Comparison of ENCODE assay signal across 1 cellular context in the genomic region with DNA sequence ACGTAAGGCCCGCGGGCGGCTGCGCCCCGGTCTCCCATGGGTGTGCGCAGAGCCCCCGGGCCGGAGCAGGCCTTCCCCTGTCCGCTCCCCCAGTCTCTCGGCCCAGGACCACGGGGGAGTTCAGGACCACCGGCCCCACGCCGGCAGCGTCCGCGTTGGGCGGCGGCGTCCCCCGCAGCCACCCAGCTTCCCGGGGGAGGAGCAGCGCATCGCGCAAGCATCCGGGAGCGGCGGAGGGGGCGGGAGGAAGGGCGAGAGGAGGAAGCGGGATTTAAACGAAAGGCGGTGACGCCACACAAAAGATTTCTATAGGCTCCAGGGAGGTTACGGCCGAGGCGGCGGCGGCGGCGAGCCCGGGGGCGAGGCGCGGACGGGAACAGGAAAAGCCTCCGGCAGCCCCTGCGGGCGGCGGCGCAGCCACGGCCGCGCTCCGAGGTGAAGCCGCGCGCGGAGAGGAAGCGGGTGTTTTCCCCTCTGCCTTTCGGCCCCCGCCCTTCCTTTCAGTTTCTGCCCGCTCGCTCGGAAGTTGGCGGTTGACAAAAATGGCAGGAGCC.
A peak's percentile ranks its signal among the peaks of the same experiment; 100 is the strongest.
TF ChIP-seq lines count a peak whose summit lies in the region.

A gene (plus strand): TSS at position 298 of the 554 bp plus-strand sequence. CDS start 1,349 bp downstream, outside the sequence.

TF ChIP-seq in HepG2, 621 proteins besides CTCF, POLR2A, EP300 and RAD21 (continued from another document and continues in another):
- TF ChIP-seq, protein P1, sequence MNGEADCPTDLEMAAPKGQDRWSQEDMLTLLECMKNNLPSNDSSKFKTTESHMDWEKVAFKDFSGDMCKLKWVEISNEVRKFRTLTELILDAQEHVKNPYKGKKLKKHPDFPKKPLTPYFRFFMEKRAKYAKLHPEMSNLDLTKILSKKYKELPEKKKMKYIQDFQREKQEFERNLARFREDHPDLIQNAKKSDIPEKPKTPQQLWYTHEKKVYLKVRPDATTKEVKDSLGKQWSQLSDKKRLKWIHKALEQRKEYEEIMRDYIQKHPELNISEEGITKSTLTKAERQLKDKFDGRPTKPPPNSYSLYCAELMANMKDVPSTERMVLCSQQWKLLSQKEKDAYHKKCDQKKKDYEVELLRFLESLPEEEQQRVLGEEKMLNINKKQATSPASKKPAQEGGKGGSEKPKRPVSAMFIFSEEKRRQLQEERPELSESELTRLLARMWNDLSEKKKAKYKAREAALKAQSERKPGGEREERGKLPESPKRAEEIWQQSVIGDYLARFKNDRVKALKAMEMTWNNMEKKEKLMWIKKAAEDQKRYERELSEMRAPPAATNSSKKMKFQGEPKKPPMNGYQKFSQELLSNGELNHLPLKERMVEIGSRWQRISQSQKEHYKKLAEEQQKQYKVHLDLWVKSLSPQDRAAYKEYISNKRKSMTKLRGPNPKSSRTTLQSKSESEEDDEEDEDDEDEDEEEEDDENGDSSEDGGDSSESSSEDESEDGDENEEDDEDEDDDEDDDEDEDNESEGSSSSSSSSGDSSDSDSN (CRISPR knock-in tag; IDR thresholded peaks at IDR 0.05), result no peak; the same call in none of the 2 replicates
- TF ChIP-seq, protein P2, sequence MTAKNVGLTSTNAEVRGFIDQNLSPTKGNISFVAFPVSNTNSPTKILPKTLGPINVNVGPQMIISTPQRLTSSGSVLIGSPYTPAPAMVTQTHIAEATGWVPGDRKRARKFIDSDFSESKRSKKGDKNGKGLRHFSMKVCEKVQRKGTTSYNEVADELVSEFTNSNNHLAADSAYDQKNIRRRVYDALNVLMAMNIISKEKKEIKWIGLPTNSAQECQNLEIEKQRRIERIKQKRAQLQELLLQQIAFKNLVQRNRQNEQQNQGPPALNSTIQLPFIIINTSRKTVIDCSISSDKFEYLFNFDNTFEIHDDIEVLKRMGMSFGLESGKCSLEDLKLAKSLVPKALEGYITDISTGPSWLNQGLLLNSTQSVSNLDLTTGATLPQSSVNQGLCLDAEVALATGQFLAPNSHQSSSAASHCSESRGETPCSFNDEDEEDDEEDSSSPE (CRISPR knock-in tag; IDR thresholded peaks at IDR 0.05), result peak; percentile 85
- TF ChIP-seq ARNT2 (CRISPR knock-in tag; IDR thresholded peaks at IDR 0.05; ENCODE audit: low read depth), result peak; percentile 52
- no peak for TF ChIP-seq ZNF230 (CRISPR knock-in tag; IDR thresholded peaks at IDR 0.05)
- TF ChIP-seq, protein P3, sequence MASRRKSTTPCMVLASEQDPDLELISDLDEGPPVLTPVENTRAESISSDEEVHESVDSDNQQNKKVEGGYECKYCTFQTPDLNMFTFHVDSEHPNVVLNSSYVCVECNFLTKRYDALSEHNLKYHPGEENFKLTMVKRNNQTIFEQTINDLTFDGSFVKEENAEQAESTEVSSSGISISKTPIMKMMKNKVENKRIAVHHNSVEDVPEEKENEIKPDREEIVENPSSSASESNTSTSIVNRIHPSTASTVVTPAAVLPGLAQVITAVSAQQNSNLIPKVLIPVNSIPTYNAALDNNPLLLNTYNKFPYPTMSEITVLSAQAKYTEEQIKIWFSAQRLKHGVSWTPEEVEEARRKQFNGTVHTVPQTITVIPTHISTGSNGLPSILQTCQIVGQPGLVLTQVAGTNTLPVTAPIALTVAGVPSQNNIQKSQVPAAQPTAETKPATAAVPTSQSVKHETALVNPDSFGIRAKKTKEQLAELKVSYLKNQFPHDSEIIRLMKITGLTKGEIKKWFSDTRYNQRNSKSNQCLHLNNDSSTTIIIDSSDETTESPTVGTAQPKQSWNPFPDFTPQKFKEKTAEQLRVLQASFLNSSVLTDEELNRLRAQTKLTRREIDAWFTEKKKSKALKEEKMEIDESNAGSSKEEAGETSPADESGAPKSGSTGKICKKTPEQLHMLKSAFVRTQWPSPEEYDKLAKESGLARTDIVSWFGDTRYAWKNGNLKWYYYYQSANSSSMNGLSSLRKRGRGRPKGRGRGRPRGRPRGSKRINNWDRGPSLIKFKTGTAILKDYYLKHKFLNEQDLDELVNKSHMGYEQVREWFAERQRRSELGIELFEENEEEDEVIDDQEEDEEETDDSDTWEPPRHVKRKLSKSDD (CRISPR knock-in tag; IDR thresholded peaks at IDR 0.05; ENCODE audit: low read depth), result no peak
- TF ChIP-seq ZNF136 (CRISPR knock-in tag; IDR thresholded peaks at IDR 0.05; ENCODE audit: low read depth), result 0 out of 2 replicates have a peak, but pooled peaks have one; percentile 58
- TF ChIP-seq, protein P4, sequence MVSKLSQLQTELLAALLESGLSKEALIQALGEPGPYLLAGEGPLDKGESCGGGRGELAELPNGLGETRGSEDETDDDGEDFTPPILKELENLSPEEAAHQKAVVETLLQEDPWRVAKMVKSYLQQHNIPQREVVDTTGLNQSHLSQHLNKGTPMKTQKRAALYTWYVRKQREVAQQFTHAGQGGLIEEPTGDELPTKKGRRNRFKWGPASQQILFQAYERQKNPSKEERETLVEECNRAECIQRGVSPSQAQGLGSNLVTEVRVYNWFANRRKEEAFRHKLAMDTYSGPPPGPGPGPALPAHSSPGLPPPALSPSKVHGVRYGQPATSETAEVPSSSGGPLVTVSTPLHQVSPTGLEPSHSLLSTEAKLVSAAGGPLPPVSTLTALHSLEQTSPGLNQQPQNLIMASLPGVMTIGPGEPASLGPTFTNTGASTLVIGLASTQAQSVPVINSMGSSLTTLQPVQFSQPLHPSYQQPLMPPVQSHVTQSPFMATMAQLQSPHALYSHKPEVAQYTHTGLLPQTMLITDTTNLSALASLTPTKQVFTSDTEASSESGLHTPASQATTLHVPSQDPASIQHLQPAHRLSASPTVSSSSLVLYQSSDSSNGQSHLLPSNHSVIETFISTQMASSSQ (IDR thresholded peaks at IDR 0.05; ENCODE audit: low read depth), result no peak
- TF ChIP-seq, protein P4 (CRISPR knock-in tag; IDR thresholded peaks at IDR 0.05; ENCODE audit: borderline replicate concordance), result no peak
- TF ChIP-seq ZNF557 (CRISPR knock-in tag; IDR thresholded peaks at IDR 0.05), result no peak
- TF ChIP-seq MTF1 (CRISPR knock-in tag; IDR thresholded peaks at IDR 0.05), result no peak
- peak; percentile 68; the same call in 1 of the 2 replicates for TF ChIP-seq IRX3 (CRISPR knock-in tag; IDR thresholded peaks at IDR 0.05; ENCODE audit: borderline replicate concordance, low read depth)
- TF ChIP-seq MTF2 (CRISPR knock-in tag; IDR thresholded peaks at IDR 0.05; ENCODE audit: borderline replicate concordance), result no peak
- TF ChIP-seq, protein P5, sequence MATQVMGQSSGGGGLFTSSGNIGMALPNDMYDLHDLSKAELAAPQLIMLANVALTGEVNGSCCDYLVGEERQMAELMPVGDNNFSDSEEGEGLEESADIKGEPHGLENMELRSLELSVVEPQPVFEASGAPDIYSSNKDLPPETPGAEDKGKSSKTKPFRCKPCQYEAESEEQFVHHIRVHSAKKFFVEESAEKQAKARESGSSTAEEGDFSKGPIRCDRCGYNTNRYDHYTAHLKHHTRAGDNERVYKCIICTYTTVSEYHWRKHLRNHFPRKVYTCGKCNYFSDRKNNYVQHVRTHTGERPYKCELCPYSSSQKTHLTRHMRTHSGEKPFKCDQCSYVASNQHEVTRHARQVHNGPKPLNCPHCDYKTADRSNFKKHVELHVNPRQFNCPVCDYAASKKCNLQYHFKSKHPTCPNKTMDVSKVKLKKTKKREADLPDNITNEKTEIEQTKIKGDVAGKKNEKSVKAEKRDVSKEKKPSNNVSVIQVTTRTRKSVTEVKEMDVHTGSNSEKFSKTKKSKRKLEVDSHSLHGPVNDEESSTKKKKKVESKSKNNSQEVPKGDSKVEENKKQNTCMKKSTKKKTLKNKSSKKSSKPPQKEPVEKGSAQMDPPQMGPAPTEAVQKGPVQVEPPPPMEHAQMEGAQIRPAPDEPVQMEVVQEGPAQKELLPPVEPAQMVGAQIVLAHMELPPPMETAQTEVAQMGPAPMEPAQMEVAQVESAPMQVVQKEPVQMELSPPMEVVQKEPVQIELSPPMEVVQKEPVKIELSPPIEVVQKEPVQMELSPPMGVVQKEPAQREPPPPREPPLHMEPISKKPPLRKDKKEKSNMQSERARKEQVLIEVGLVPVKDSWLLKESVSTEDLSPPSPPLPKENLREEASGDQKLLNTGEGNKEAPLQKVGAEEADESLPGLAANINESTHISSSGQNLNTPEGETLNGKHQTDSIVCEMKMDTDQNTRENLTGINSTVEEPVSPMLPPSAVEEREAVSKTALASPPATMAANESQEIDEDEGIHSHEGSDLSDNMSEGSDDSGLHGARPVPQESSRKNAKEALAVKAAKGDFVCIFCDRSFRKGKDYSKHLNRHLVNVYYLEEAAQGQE (IDR thresholded peaks at IDR 0.05; ENCODE audit: borderline replicate concordance in 1 of 2, low read depth in 1 of 2, low read length in 2 of 2), result no peak
- TF ChIP-seq, protein P6, sequence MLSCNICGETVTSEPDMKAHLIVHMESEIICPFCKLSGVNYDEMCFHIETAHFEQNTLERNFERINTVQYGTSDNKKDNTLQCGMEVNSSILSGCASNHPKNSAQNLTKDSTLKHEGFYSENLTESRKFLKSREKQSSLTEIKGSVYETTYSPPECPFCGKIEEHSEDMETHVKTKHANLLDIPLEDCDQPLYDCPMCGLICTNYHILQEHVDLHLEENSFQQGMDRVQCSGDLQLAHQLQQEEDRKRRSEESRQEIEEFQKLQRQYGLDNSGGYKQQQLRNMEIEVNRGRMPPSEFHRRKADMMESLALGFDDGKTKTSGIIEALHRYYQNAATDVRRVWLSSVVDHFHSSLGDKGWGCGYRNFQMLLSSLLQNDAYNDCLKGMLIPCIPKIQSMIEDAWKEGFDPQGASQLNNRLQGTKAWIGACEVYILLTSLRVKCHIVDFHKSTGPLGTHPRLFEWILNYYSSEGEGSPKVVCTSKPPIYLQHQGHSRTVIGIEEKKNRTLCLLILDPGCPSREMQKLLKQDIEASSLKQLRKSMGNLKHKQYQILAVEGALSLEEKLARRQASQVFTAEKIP (CRISPR knock-in tag; IDR thresholded peaks at IDR 0.05; ENCODE audit: borderline replicate concordance), result no peak
- no peak for TF ChIP-seq ZNF253 (CRISPR knock-in tag; IDR thresholded peaks at IDR 0.05; ENCODE audit: borderline replicate concordance)
- TF ChIP-seq ZNF251 (CRISPR knock-in tag; IDR thresholded peaks at IDR 0.05), result no peak
- TF ChIP-seq MIXL1 (CRISPR knock-in tag; IDR thresholded peaks at IDR 0.05), result no peak
- TF ChIP-seq, protein P7, sequence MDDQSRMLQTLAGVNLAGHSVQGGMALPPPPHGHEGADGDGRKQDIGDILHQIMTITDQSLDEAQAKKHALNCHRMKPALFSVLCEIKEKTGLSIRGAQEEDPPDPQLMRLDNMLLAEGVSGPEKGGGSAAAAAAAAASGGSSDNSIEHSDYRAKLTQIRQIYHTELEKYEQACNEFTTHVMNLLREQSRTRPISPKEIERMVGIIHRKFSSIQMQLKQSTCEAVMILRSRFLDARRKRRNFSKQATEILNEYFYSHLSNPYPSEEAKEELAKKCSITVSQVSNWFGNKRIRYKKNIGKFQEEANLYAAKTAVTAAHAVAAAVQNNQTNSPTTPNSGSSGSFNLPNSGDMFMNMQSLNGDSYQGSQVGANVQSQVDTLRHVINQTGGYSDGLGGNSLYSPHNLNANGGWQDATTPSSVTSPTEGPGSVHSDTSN (CRISPR knock-in tag; IDR thresholded peaks at IDR 0.05; ENCODE audit: borderline replicate concordance), result no peak
- TF ChIP-seq NR2F2 (IDR thresholded peaks at IDR 0.05; ENCODE audit: borderline replicate concordance, low read depth), result no peak
- TF ChIP-seq, protein P8, sequence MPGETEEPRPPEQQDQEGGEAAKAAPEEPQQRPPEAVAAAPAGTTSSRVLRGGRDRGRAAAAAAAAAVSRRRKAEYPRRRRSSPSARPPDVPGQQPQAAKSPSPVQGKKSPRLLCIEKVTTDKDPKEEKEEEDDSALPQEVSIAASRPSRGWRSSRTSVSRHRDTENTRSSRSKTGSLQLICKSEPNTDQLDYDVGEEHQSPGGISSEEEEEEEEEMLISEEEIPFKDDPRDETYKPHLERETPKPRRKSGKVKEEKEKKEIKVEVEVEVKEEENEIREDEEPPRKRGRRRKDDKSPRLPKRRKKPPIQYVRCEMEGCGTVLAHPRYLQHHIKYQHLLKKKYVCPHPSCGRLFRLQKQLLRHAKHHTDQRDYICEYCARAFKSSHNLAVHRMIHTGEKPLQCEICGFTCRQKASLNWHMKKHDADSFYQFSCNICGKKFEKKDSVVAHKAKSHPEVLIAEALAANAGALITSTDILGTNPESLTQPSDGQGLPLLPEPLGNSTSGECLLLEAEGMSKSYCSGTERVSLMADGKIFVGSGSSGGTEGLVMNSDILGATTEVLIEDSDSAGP (CRISPR knock-in tag; IDR thresholded peaks at IDR 0.05; ENCODE audit: borderline replicate concordance), result peak; percentile 79
- 0 out of 2 replicates have a peak, but pooled peaks have one; percentile 23 for TF ChIP-seq ZNF749 (CRISPR knock-in tag; IDR thresholded peaks at IDR 0.05; ENCODE audit: borderline replicate concordance)
- TF ChIP-seq RARA (CRISPR knock-in tag; IDR thresholded peaks at IDR 0.05), result no peak
- TF ChIP-seq ETV6 (CRISPR knock-in tag; conservative IDR thresholded peaks at IDR 0.05), result no peak
- peak; percentile 57; the same call in 1 of the 2 replicates for TF ChIP-seq CHD2 (IDR thresholded peaks at IDR 0.05; ENCODE audit: low read depth, low read length)
- TF ChIP-seq, protein P9, sequence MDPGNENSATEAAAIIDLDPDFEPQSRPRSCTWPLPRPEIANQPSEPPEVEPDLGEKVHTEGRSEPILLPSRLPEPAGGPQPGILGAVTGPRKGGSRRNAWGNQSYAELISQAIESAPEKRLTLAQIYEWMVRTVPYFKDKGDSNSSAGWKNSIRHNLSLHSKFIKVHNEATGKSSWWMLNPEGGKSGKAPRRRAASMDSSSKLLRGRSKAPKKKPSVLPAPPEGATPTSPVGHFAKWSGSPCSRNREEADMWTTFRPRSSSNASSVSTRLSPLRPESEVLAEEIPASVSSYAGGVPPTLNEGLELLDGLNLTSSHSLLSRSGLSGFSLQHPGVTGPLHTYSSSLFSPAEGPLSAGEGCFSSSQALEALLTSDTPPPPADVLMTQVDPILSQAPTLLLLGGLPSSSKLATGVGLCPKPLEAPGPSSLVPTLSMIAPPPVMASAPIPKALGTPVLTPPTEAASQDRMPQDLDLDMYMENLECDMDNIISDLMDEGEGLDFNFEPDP (CRISPR knock-in tag; conservative IDR thresholded peaks at IDR 0.05), result no peak
- TF ChIP-seq ZBTB21 (CRISPR knock-in tag; IDR thresholded peaks at IDR 0.05), result no peak
- TF ChIP-seq ZNF816 (CRISPR knock-in tag; IDR thresholded peaks at IDR 0.05; ENCODE audit: borderline replicate concordance), result no peak
- no peak for TF ChIP-seq MIER3 (CRISPR knock-in tag; IDR thresholded peaks at IDR 0.05; ENCODE audit: borderline replicate concordance)
- no peak for TF ChIP-seq ESRRA (CRISPR knock-in tag; IDR thresholded peaks at IDR 0.05; ENCODE audit: low read depth)
